18 cellular contexts compared by ENCODE assay signal in the genomic region with DNA sequence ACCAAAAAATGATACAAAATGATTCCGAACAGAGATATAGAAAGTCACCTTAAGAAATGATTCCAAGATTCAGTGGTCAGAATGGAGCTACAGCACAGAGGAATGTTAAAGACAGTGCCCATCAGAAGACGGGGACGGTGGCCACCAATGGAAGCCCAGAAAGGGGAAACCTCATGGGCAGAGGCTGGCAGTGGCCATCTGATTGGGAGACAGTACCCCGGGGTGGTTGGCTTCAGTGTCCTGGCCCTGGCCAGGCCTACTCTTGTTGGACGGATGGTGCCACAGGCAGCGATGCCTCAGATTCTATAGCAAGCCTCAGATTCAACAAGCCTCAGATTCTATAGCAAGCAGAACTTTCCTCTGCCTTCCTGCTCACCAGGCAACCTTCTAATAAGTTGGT. TPM values are rescaled to one million over a fixed set of nuclear protein-coding genes. Genes with fewer than 3 reads are reported as not detected.
A peak's percentile ranks its signal among the peaks of the same experiment; 100 is the strongest.
DNase-seq lines count a peak whose midpoint lies in the region; ATAC-seq, FAIRE-seq and TF ChIP-seq lines count a peak whose summit lies in the region.
"Had no signal": no experiment of that assay in that cellular context is flagged by ENCODE, and none has a peak within 500 bp of the region (broad histone marks: within the 10 kb centered on the region; RNA-seq: fewer than 3 reads in every experiment).

No MANE protein-coding gene starts in this region.

- CTCF ChIA-PET in OCI-LY7 (lab: Charles Lee; ENCODE audit: unreplicated experiment), result no interaction called here
- CTCF ChIA-PET in T-cell (lab: Charles Lee), result interaction anchor here in 1 of 2 donors (0.6 kb wide), 1 partner anchor 280 kb away, joined by 5 read pairs; no protein-coding TSS in a partner anchor

- H4K20me1 ChIP-seq in astrocyte (ENCODE audit: insufficient read depth, low read length) (no peaks in the 10 kb centered on the region), OCI-LY7 (ENCODE audit: insufficient read depth, low read length) (no peaks in the 10 kb centered on the region)

- H3K79me2 ChIP-seq in astrocyte (ENCODE audit: insufficient read depth, low read length), result no peaks in the 10 kb centered on the region
- H3K79me2 ChIP-seq in OCI-LY7 (ENCODE audit: insufficient read depth, low read depth, low read length), result no peaks in the 10 kb centered on the region

- H3K9me3 ChIP-seq in astrocyte (ENCODE audit: insufficient read depth, low read depth, low read length) (no peaks in the 10 kb centered on the region), upper lobe of right lung (no peaks in the 10 kb centered on the region), OCI-LY7 (ENCODE audit: low read length) (no peaks in the 10 kb centered on the region)

- H3K36me3 ChIP-seq in astrocyte (ENCODE audit: insufficient read depth, low read length) (no peaks in the 10 kb centered on the region), upper lobe of right lung (no peaks in the 10 kb centered on the region), OCI-LY7 (ENCODE audit: insufficient read depth, low read length) (no peaks in the 10 kb centered on the region)

- H3K4me1 Mint-ChIP-seq in HFFc6 (ENCODE audit: low read depth), result peaks cover 70% of the 10 kb centered on the region
- H3K4me1 Mint-ChIP-seq in astrocyte (ENCODE audit: low read depth, unreplicated experiment), result peaks cover 5% of the 10 kb centered on the region
- peaks cover 14% of the 10 kb centered on the region for H3K4me1 Mint-ChIP-seq in activated T-helper 2 cell treated with anti-CD3 and anti-CD28 coated beads, Interferon-gamma antibody, Interleukin-2, Interleukin-4, amounts not matched to agents 10 μg/mL and 5 μg/mL and 100 μg/mL, durations not matched to agents 14 hours and 24 hours and 36 hours (ENCODE audit: low read depth)
- H3K4me1 Mint-ChIP-seq in T-cell, result no peaks in the 10 kb centered on the region
- H3K4me1 Mint-ChIP-seq: H9 had no signal

- FAIRE-seq in astrocyte (lab: Jason Lieb, UNC), result no peak
- FAIRE-seq: A204.1, H1, K562 had no signal

- intact Hi-C loops in upper lobe of right lung (cut with DNase I), result no loop called here
- intact Hi-C loops in activated T-helper 2 cell treated with anti-CD3 and anti-CD28 coated beads, Interferon-gamma antibody, Interleukin-2, Interleukin-4, amounts not matched to agents 10 μg/mL and 5 μg/mL and 100 μg/mL, durations not matched to agents 14 hours and 24 hours and 36 hours (cut with micrococcal nuclease), result no loop called here
- intact Hi-C loops in OCI-LY7 (cut with micrococcal nuclease; ENCODE audit: unreplicated experiment), result no loop called here

- H3K9me3 Mint-ChIP-seq in HFFc6, result no peaks in the 10 kb centered on the region
- H3K9me3 Mint-ChIP-seq in astrocyte (ENCODE audit: unreplicated experiment), result no peaks in the 10 kb centered on the region
- H3K9me3 Mint-ChIP-seq in activated T-helper 2 cell treated with anti-CD3 and anti-CD28 coated beads, Interferon-gamma antibody, Interleukin-2, Interleukin-4, amounts not matched to agents 10 μg/mL and 5 μg/mL and 100 μg/mL, durations not matched to agents 14 hours and 24 hours and 36 hours, result no peaks in the 10 kb centered on the region
- no peaks in the 10 kb centered on the region for H3K9me3 Mint-ChIP-seq in T-cell
- H3K9me3 Mint-ChIP-seq: CD4-positive, alpha-beta T cell had no signal

- no TSS peak for BruUV-seq in OCI-LY7 (replicated peaks; lab: Mats Ljungman, UMichigan)

- peak overlapping the region; percentile 15 for H3K27ac ChIP-seq in astrocyte (ENCODE audit: low read depth, low read length)
- H3K27ac ChIP-seq in upper lobe of right lung, result no peak overlapping the region
- H3K27ac ChIP-seq in OCI-LY7 (ENCODE audit: low read depth, low read length, poor library complexity, severe bottlenecking), result no peak overlapping the region
- H3K27ac ChIP-seq: C4-2B, HL-60 had no signal

- peak; percentile 22 for ATAC-seq in esophagus mucosa
- no peak for ATAC-seq in upper lobe of right lung
- no peak for ATAC-seq in T-cell (replicated peaks in 1 of 4)

- H3K9ac ChIP-seq in astrocyte (ENCODE audit: low read length), result no peak overlapping the region

- H3K4me2 ChIP-seq in astrocyte (ENCODE audit: low read length) (no peak overlapping the region), OCI-LY7 (ENCODE audit: low read length) (no peak overlapping the region)

- no peaks in the 10 kb centered on the region for H3K9me2 ChIP-seq in OCI-LY7 (ENCODE audit: insufficient read depth, low read length)

- TF ChIP-seq CTCF in HFFc6 (IDR thresholded peaks at IDR 0.05) (no peak), astrocyte (IDR thresholded peaks at IDR 0.05; ENCODE audit: insufficient read depth, low read depth, low read length) (no peak), upper lobe of right lung (IDR thresholded peaks at IDR 0.05) (no peak), OCI-LY7 (conservative IDR thresholded peaks at IDR 0.05; ENCODE audit: low read length) (no peak)

- H3K27ac Mint-ChIP-seq in HFFc6 (peak overlapping the region; percentile 60), astrocyte (ENCODE audit: unreplicated experiment) (peak overlapping the region; percentile 14), T-cell (no peak overlapping the region)
- no peak overlapping the region for H3K27ac Mint-ChIP-seq in activated T-helper 2 cell treated with anti-CD3 and anti-CD28 coated beads, Interferon-gamma antibody, Interleukin-2, Interleukin-4, amounts not matched to agents 10 μg/mL and 5 μg/mL and 100 μg/mL, durations not matched to agents 14 hours and 24 hours and 36 hours
- H3K27ac Mint-ChIP-seq: CD4-positive, alpha-beta T cell; H9 had no signal

- H2AFZ ChIP-seq in astrocyte (ENCODE audit: low read depth, low read length), result no peak overlapping the region
- no peak overlapping the region for H2AFZ ChIP-seq in OCI-LY7 (ENCODE audit: low read length)

- H3K4me3 Mint-ChIP-seq in HFFc6 (no peak overlapping the region), astrocyte (ENCODE audit: unreplicated experiment) (no peak overlapping the region), T-cell (no peak overlapping the region)
- no peak overlapping the region for H3K4me3 Mint-ChIP-seq in activated T-helper 2 cell treated with anti-CD3 and anti-CD28 coated beads, Interferon-gamma antibody, Interleukin-2, Interleukin-4, amounts not matched to agents 10 μg/mL and 5 μg/mL and 100 μg/mL, durations not matched to agents 14 hours and 24 hours and 36 hours (ENCODE audit: low read depth)
- H3K4me3 Mint-ChIP-seq: CD4-positive, alpha-beta T cell; H9 had no signal

- H3K27me3 Mint-ChIP-seq in HFFc6 (ENCODE audit: insufficient read depth) (no peaks in the 10 kb centered on the region; the same call in 1 of the 2 replicates), astrocyte (ENCODE audit: low read depth, unreplicated experiment) (peaks cover 2% of the 10 kb centered on the region), T-cell (peaks cover 3 to 9% of the 10 kb centered on the region in 2 donors)
- H3K27me3 Mint-ChIP-seq in activated T-helper 2 cell treated with anti-CD3 and anti-CD28 coated beads, Interferon-gamma antibody, Interleukin-2, Interleukin-4, amounts not matched to agents 10 μg/mL and 5 μg/mL and 100 μg/mL, durations not matched to agents 14 hours and 24 hours and 36 hours (ENCODE audit: low read depth), result peaks cover 28% of the 10 kb centered on the region
- H3K27me3 Mint-ChIP-seq: CD4-positive, alpha-beta T cell had no signal

- H3K4me3 ChIP-seq in astrocyte (ENCODE audit: insufficient read depth, low read depth, low read length) (no peak overlapping the region), upper lobe of right lung (no peak overlapping the region), OCI-LY7 (ENCODE audit: low read depth, low read length, poor library complexity, severe bottlenecking) (no peak overlapping the region)
- H3K4me3 ChIP-seq: K562 had no signal

- POLR2A ChIA-PET in OCI-LY7 (lab: Charles Lee) (interaction anchor here (1.1 kb wide), 1 partner anchor 35 kb away, joined by 3 read pairs; no protein-coding TSS in a partner anchor), T-cell (lab: Charles Lee) (no interaction called here)

- peaks cover 2% of the 10 kb centered on the region for H3K27me3 ChIP-seq in astrocyte (ENCODE audit: insufficient read depth, low read length)
- H3K27me3 ChIP-seq in upper lobe of right lung, result no peaks in the 10 kb centered on the region

- H3K36me3 Mint-ChIP-seq in HFFc6 (ENCODE audit: low read depth) (peaks cover 2% of the 10 kb centered on the region), astrocyte (ENCODE audit: low read depth, unreplicated experiment) (peaks cover 4% of the 10 kb centered on the region), T-cell (no peaks in the 10 kb centered on the region)
- H3K36me3 Mint-ChIP-seq in activated T-helper 2 cell treated with anti-CD3 and anti-CD28 coated beads, Interferon-gamma antibody, Interleukin-2, Interleukin-4, amounts not matched to agents 10 μg/mL and 5 μg/mL and 100 μg/mL, durations not matched to agents 14 hours and 24 hours and 36 hours (ENCODE audit: low read depth), result no peaks in the 10 kb centered on the region

- H3K4me1 ChIP-seq in astrocyte (ENCODE audit: insufficient read depth, low read length) (peaks cover 10% of the 10 kb centered on the region), upper lobe of right lung (no peaks in the 10 kb centered on the region), OCI-LY7 (ENCODE audit: insufficient read depth, low read length, poor library complexity, severe bottlenecking) (no peaks in the 10 kb centered on the region)

- no peak for DNase-seq in HFFc6
- no peak for DNase-seq in astrocyte (ENCODE audit: low read depth)
- DNase-seq in upper lobe of right lung, result peak; percentile 31
- DNase-seq in activated T-helper 2 cell treated with anti-CD3 and anti-CD28 coated beads, Interferon-gamma antibody, Interleukin-2, Interleukin-4, amounts not matched to agents 10 μg/mL and 5 μg/mL and 100 μg/mL, durations not matched to agents 14 hours and 24 hours and 36 hours (ENCODE audit: low spot score), result no peak
- no peak for DNase-seq in OCI-LY7 (ENCODE audit: low spot score)
- DNase-seq in T-cell, result no peak
- DNase-seq: AML-193; CD4-positive, alpha-beta T cell; DMS153; DMS79 treated with DMSO at 0.1 percent for 48 hours; GF-D8; H9 had no signal

RNA-seq across cellular contexts. Expression of gene PI16, which starts 16.6 kb away (rescaled TPM):
- total RNA-seq in HFFc6 (2021; fragmentation: NEBNext Ultra II Directional; extraction: Animal tissue kit (Norgen Biotek cat#: 25700)), result not detected
- total RNA-seq in astrocyte, result not detected in 2 replicates
- total RNA-seq in esophagus mucosa, result 0.20 TPM
- 3.4 TPM for total RNA-seq in upper lobe of right lung
- total RNA-seq in activated T-helper 2 cell treated with anti-CD3 and anti-CD28 coated beads, Interferon-gamma antibody, Interleukin-2, Interleukin-4, amounts not matched to agents 10 μg/mL and 5 μg/mL and 100 μg/mL, durations not matched to agents 14 hours and 24 hours and 36 hours, result not detected in 2 replicates
- total RNA-seq in OCI-LY7 (2014; rRNA removed; shearing (Covaris generic)), result not detected in 2 replicates
- 0.30 TPM in 1 of 2 replicates, not detected in the other for total RNA-seq in OCI-LY7 (2022)
- 10 to 100 TPM in 1 of 5 donors, 1 to 10 TPM in 4; 3.5 to 27.6 (median 7.8) TPM for total RNA-seq in T-cell
- total RNA-seq: H1, H9 had no signal

RNA-seq across cellular contexts. Expression of gene MTCH1, which starts 48.1 kb away (rescaled TPM):
- 100 to 1,000 TPM; 263 to 301 (median 281) TPM for total RNA-seq in HFFc6 (2021; fragmentation: NEBNext Ultra II Directional; extraction: Animal tissue kit (Norgen Biotek cat#: 25700))
- total RNA-seq in astrocyte, result 286 and 311 TPM in 2 replicates
- 88.0 TPM for total RNA-seq in esophagus mucosa
- total RNA-seq in upper lobe of right lung, result 194 TPM
- 117 and 119 TPM in 2 replicates for total RNA-seq in activated T-helper 2 cell treated with anti-CD3 and anti-CD28 coated beads, Interferon-gamma antibody, Interleukin-2, Interleukin-4, amounts not matched to agents 10 μg/mL and 5 μg/mL and 100 μg/mL, durations not matched to agents 14 hours and 24 hours and 36 hours
- 81.4 and 93.7 TPM in 2 replicates for total RNA-seq in OCI-LY7 (2014; rRNA removed; shearing (Covaris generic))
- total RNA-seq in OCI-LY7 (2022), result 72.5 and 79.6 TPM in 2 replicates
- 100 to 1,000 TPM; 146 to 185 (median 160) TPM for total RNA-seq in T-cell

RNA-seq across cellular contexts. Expression of gene C6orf89, which starts 52.1 kb away (rescaled TPM):
- total RNA-seq in HFFc6 (2021; fragmentation: NEBNext Ultra II Directional; extraction: Animal tissue kit (Norgen Biotek cat#: 25700)), result 10 to 100 TPM; 71.3 to 89.2 (median 80.8) TPM
- total RNA-seq in astrocyte, result 37.8 and 42.3 TPM in 2 replicates
- total RNA-seq in esophagus mucosa, result 33.6 TPM
- 57.9 TPM for total RNA-seq in upper lobe of right lung
- 28.4 and 29.9 TPM in 2 replicates for total RNA-seq in activated T-helper 2 cell treated with anti-CD3 and anti-CD28 coated beads, Interferon-gamma antibody, Interleukin-2, Interleukin-4, amounts not matched to agents 10 μg/mL and 5 μg/mL and 100 μg/mL, durations not matched to agents 14 hours and 24 hours and 36 hours
- total RNA-seq in OCI-LY7 (2014; rRNA removed; shearing (Covaris generic)), result 14.7 and 20.1 TPM in 2 replicates
- total RNA-seq in OCI-LY7 (2022), result 25.7 and 30.0 TPM in 2 replicates
- 10 to 100 TPM; 32.6 to 57.9 (median 46.1) TPM for total RNA-seq in T-cell

Comparison
In these comparisons a context has a peak if more than half of its experiments do, and no peak if none do; other contexts are left out.
1. H3K27ac Mint-ChIP-seq: peak in HFFc6 (single experiment) and astrocyte (single experiment); none in activated T-helper 2 cell treated with anti-CD3 and anti-CD28 coated beads, Interferon-gamma antibody, Interleukin-2, Interleukin-4, amounts not matched to agents 10 μg/mL and 5 μg/mL and 100 μg/mL, durations not matched to agents 14 hours and 24 hours and 36 hours (single experiment) and T-cell (0 of 2).